In genomic region chr21:38838598-38839369, GRCh38 we compare ENCODE assay signal across 1 cellular context.
TF ChIP-seq lines count a peak whose summit lies in the region.

No MANE protein-coding gene starts in this region.

TF ChIP-seq in HepG2, 621 proteins besides CTCF, POLR2A, EP300 and RAD21 (continues in another document):
- 0 out of 2 replicates have a peak, but pooled peaks have one; percentile 12 for TF ChIP-seq HIVEP1 (CRISPR knock-in tag; IDR thresholded peaks at IDR 0.05)
- no peak for TF ChIP-seq ZNF850 (CRISPR knock-in tag; conservative IDR thresholded peaks at IDR 0.05)
- peak; percentile 34; the same call in 1 of the 2 replicates for TF ChIP-seq HMG20A (CRISPR knock-in tag; IDR thresholded peaks at IDR 0.05; ENCODE audit: borderline replicate concordance)
- no peak for TF ChIP-seq SIX4 (CRISPR knock-in tag; IDR thresholded peaks at IDR 0.05)
- no peak for TF ChIP-seq TRIM24 (CRISPR knock-in tag; IDR thresholded peaks at IDR 0.05)
- TF ChIP-seq MAX (IDR thresholded peaks at IDR 0.05), result 0 out of 2 replicates have a peak, but pooled peaks have one; percentile 29
- no peak for TF ChIP-seq ZNF615 (CRISPR knock-in tag; IDR thresholded peaks at IDR 0.05; ENCODE audit: borderline replicate concordance)
- no peak for TF ChIP-seq ZNF121 (CRISPR knock-in tag; IDR thresholded peaks at IDR 0.05)
- TF ChIP-seq KAT2B (IDR thresholded peaks at IDR 0.05; ENCODE audit: borderline replicate concordance, low read depth, low read length), result no peak
- TF ChIP-seq RARA (CRISPR knock-in tag; IDR thresholded peaks at IDR 0.05), result peak; percentile 96
- no peak for TF ChIP-seq ZFP36L1 (CRISPR knock-in tag; IDR thresholded peaks at IDR 0.05)
- TF ChIP-seq ZNF687 (CRISPR knock-in tag; IDR thresholded peaks at IDR 0.05), result peak; percentile 46
- TF ChIP-seq MTF1 (CRISPR knock-in tag; IDR thresholded peaks at IDR 0.05), result no peak
- no peak for TF ChIP-seq NR2F6 (IDR thresholded peaks at IDR 0.05)
- TF ChIP-seq NR2F6 (CRISPR knock-in tag; IDR thresholded peaks at IDR 0.05), result peak; percentile 39; the same call in 1 of the 2 replicates
- TF ChIP-seq GATAD2A (CRISPR knock-in tag; IDR thresholded peaks at IDR 0.05), result no peak
- peak; percentile 25; the same call in 1 of the 2 replicates for TF ChIP-seq SALL1 (CRISPR knock-in tag; IDR thresholded peaks at IDR 0.05)
- TF ChIP-seq HOXA7 (CRISPR knock-in tag; IDR thresholded peaks at IDR 0.05), result no peak
- TF ChIP-seq RXRA (CRISPR knock-in tag; IDR thresholded peaks at IDR 0.05), result peak; percentile 71; the same call in 1 of the 2 replicates
- TF ChIP-seq MTF2 (CRISPR knock-in tag; IDR thresholded peaks at IDR 0.05; ENCODE audit: borderline replicate concordance), result no peak
- TF ChIP-seq TBL1XR1 (IDR thresholded peaks at IDR 0.05; ENCODE audit: borderline replicate concordance, low read length, partially characterized antibody), result peak; percentile 65
- TF ChIP-seq U2AF1 (optimal IDR thresholded peaks at IDR 0.05; ENCODE audit: low read depth, low read length), result no peak
- 0 out of 2 replicates have a peak, but pooled peaks have one; percentile 34 for TF ChIP-seq KDM5B (CRISPR knock-in tag; IDR thresholded peaks at IDR 0.05; ENCODE audit: borderline replicate concordance)
- TF ChIP-seq FIP1L1 (IDR thresholded peaks at IDR 0.05; ENCODE audit: borderline replicate concordance, insufficient read depth, low read depth, low read length), result no peak
- TF ChIP-seq MXD1 (CRISPR knock-in tag; IDR thresholded peaks at IDR 0.05), result no peak
- TF ChIP-seq MYNN (CRISPR knock-in tag; IDR thresholded peaks at IDR 0.05; ENCODE audit: low read depth), result no peak
- no peak for TF ChIP-seq ZNF569 (CRISPR knock-in tag; IDR thresholded peaks at IDR 0.05; ENCODE audit: borderline replicate concordance)
- TF ChIP-seq ARID3A (IDR thresholded peaks at IDR 0.05; ENCODE audit: low read depth, low read length), result no peak
- peak; percentile 59; the same call in 1 of the 2 replicates for TF ChIP-seq PPARG (CRISPR knock-in tag; conservative IDR thresholded peaks at IDR 0.05)
- TF ChIP-seq BRCA1 (CRISPR knock-in tag; IDR thresholded peaks at IDR 0.05), result no peak
- no peak for TF ChIP-seq STAG1 (CRISPR knock-in tag; IDR thresholded peaks at IDR 0.05)
- TF ChIP-seq ZBTB7B (CRISPR knock-in tag; IDR thresholded peaks at IDR 0.05), result no peak
- peak; percentile 90 for TF ChIP-seq SKI (IDR thresholded peaks at IDR 0.05; ENCODE audit: partially characterized antibody)
- peak; percentile 28; the same call in 1 of the 2 replicates for TF ChIP-seq ZNF768 (CRISPR knock-in tag; IDR thresholded peaks at IDR 0.05)
- no peak for TF ChIP-seq ZNF468 (CRISPR knock-in tag; IDR thresholded peaks at IDR 0.05)
- TF ChIP-seq, protein P1, sequence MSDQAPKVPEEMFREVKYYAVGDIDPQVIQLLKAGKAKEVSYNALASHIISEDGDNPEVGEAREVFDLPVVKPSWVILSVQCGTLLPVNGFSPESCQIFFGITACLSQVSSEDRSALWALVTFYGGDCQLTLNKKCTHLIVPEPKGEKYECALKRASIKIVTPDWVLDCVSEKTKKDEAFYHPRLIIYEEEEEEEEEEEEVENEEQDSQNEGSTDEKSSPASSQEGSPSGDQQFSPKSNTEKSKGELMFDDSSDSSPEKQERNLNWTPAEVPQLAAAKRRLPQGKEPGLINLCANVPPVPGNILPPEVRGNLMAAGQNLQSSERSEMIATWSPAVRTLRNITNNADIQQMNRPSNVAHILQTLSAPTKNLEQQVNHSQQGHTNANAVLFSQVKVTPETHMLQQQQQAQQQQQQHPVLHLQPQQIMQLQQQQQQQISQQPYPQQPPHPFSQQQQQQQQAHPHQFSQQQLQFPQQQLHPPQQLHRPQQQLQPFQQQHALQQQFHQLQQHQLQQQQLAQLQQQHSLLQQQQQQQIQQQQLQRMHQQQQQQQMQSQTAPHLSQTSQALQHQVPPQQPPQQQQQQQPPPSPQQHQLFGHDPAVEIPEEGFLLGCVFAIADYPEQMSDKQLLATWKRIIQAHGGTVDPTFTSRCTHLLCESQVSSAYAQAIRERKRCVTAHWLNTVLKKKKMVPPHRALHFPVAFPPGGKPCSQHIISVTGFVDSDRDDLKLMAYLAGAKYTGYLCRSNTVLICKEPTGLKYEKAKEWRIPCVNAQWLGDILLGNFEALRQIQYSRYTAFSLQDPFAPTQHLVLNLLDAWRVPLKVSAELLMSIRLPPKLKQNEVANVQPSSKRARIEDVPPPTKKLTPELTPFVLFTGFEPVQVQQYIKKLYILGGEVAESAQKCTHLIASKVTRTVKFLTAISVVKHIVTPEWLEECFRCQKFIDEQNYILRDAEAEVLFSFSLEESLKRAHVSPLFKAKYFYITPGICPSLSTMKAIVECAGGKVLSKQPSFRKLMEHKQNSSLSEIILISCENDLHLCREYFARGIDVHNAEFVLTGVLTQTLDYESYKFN (CRISPR knock-in tag; conservative IDR thresholded peaks at IDR 0.05), result no peak
- no peak for TF ChIP-seq PLRG1 (conservative IDR thresholded peaks at IDR 0.05)
- TF ChIP-seq HNF4A (CRISPR knock-in tag; IDR thresholded peaks at IDR 0.05), result peak; percentile 20; the same call in 1 of the 2 replicates
- no peak for TF ChIP-seq SATB2 (CRISPR knock-in tag; IDR thresholded peaks at IDR 0.05)
- TF ChIP-seq TCF7 (IDR thresholded peaks at IDR 0.05; ENCODE audit: low read depth), result no peak
- TF ChIP-seq ARID5B (CRISPR knock-in tag; IDR thresholded peaks at IDR 0.05), result peak; percentile 34; the same call in 1 of the 2 replicates
- peak; percentile 55; the same call in 1 of the 2 replicates for TF ChIP-seq SKIL (CRISPR knock-in tag; IDR thresholded peaks at IDR 0.05; ENCODE audit: borderline replicate concordance)
- TF ChIP-seq NR2F1 (CRISPR knock-in tag; IDR thresholded peaks at IDR 0.05), result peak in 1 of 2 experiments; percentile 40; a peak in 2 of 4 replicates
- peak; percentile 83 for TF ChIP-seq RXRB (CRISPR knock-in tag; IDR thresholded peaks at IDR 0.05; ENCODE audit: borderline replicate concordance)
- 0 out of 2 replicates have a peak, but pooled peaks have one; percentile 22 for TF ChIP-seq POGZ (CRISPR knock-in tag; IDR thresholded peaks at IDR 0.05)
- no peak for TF ChIP-seq ZXDC (CRISPR knock-in tag; IDR thresholded peaks at IDR 0.05)
- TF ChIP-seq SMARCE1 (IDR thresholded peaks at IDR 0.05; ENCODE audit: borderline replicate concordance), result no peak
- TF ChIP-seq ZNF232 (CRISPR knock-in tag; IDR thresholded peaks at IDR 0.05; ENCODE audit: borderline replicate concordance), result no peak
- no peak for TF ChIP-seq EHMT2 (IDR thresholded peaks at IDR 0.05; ENCODE audit: borderline replicate concordance, low read depth, low read length)
- peak; percentile 37; the same call in 1 of the 2 replicates for TF ChIP-seq BCL6 (CRISPR knock-in tag; IDR thresholded peaks at IDR 0.05)
- no peak for TF ChIP-seq RORA (CRISPR knock-in tag; IDR thresholded peaks at IDR 0.05)
